In genomic region chr15:36334059-36334458, GRCh38 we compare ENCODE assay signal across 15 cellular contexts.
A peak's percentile ranks its signal among the peaks of the same experiment; 100 is the strongest.
DNase-seq lines count a peak whose midpoint lies in the region; ATAC-seq, FAIRE-seq and TF ChIP-seq lines count a peak whose summit lies in the region.
"Had no signal": no experiment of that assay in that cellular context is flagged by ENCODE, and none has a peak within 500 bp of the region (broad histone marks: within the 10 kb centered on the region; RNA-seq: fewer than 3 reads in every experiment).

No MANE protein-coding gene starts in this region.

- in situ Hi-C loops in astrocyte of the cerebellum (cut with HindIII; ENCODE audit: low sequenced_read_pairs) = no loop called here

- no peak for TF ChIP-seq CTCF in astrocyte of the cerebellum (IDR thresholded peaks at IDR 0.05; ENCODE audit: low read depth, low read length, missing control alignments)
- no peak for TF ChIP-seq CTCF in keratinocyte (optimal IDR thresholded peaks at IDR 0.05 in 1 of 3, IDR thresholded peaks at IDR 0.05 in 1 of 3, conservative IDR thresholded peaks at IDR 0.05 in 1 of 3; ENCODE audit: extremely low read depth in 1 of 3, insufficient read depth in 2 of 3, low read length in 3 of 3)

- H3K4me3 ChIP-seq in ACC112 (ENCODE audit: low read depth, low read length) (no peak overlapping the region), astrocyte of the cerebellum (ENCODE audit: low read depth, low read length) (no peak overlapping the region), keratinocyte (ENCODE audit: control insufficient read depth in 2 of 3, extremely low read depth in 1 of 3, insufficient read depth in 2 of 3, low read depth in 1 of 3, low read length in 3 of 3) (no peak overlapping the region)
- H3K4me3 ChIP-seq: colonic mucosa, testis had no signal

- no peak overlapping the region for H3K9ac ChIP-seq in keratinocyte (ENCODE audit: control insufficient read depth, extremely low read depth, insufficient read depth, low read length)

- no peak for ATAC-seq in HG03095 (IDR thresholded peaks at IDR 0.05; ENCODE audit: unreplicated experiment)
- ATAC-seq in GM21717 (IDR thresholded peaks at IDR 0.05; ENCODE audit: unreplicated experiment) = no peak
- no peak for ATAC-seq in left lobe of liver

- FAIRE-seq in HTR-8/SVneo (lab: Jason Lieb, UNC) (peak; percentile 76), keratinocyte (lab: Jason Lieb, UNC) (peak; percentile 76)

- dilution Hi-C loops in keratinocyte (cut with MboI; ENCODE audit: extremely low pct_ligation_motif_present, low sequenced_read_pairs) = no loop called here

- peak overlapping the region; percentile 55 for H3K4me2 ChIP-seq in keratinocyte (ENCODE audit: control insufficient read depth, extremely low read depth, insufficient read depth, low read depth, low read length)

- H4K20me1 ChIP-seq in keratinocyte (ENCODE audit: control insufficient read depth, extremely low read depth, insufficient read depth, low read length) = no peaks in the 10 kb centered on the region

- peak; percentile 10 for DNase-seq in HTR-8/SVneo (ENCODE audit: insufficient read length, low spot score)
- peak; percentile 16 for DNase-seq in astrocyte of the cerebellum (ENCODE audit: low read depth)
- DNase-seq in keratinocyte (ENCODE audit: low read depth, low spot score) = no peak
- no peak for DNase-seq in amniotic stem cell (lab: John Stamatoyannopoulos, UW)
- no peak for DNase-seq in left lobe of liver (ENCODE audit: low spot score)
- DNase-seq: activated CD4-positive, alpha-beta memory T cell treated with anti-CD3 and anti-CD28 coated beads, Interleukin-2, amount 10 ng/mL, durations not matched to agents 7 days and 5 days; colonic mucosa; GF-D8; NCI-H1436; NK-92 treated with Interleukin-12 subunit alpha and Interleukin-12 subunit beta, amount 100 ng/mL, for 24 hours; right cardiac atrium; testis had no signal

- no peaks in the 10 kb centered on the region for H3K27me3 ChIP-seq in ACC112 (ENCODE audit: insufficient read depth, low read length)
- H3K27me3 ChIP-seq in keratinocyte (ENCODE audit: control insufficient read depth, extremely low read depth, insufficient read depth, low read length) = no peaks in the 10 kb centered on the region
- H3K27me3 ChIP-seq: colonic mucosa, testis had no signal

- H3K27ac ChIP-seq in ACC112 (ENCODE audit: low read depth, low read length) (peak overlapping the region; percentile 35), keratinocyte (ENCODE audit: control insufficient read depth, insufficient read depth, low read length) (no peak overlapping the region)
- H3K27ac ChIP-seq: colonic mucosa, testis had no signal

- no peaks in the 10 kb centered on the region for H3K9me1 ChIP-seq in keratinocyte (ENCODE audit: control insufficient read depth, extremely low read depth, insufficient read depth, low read length)

- H3K36me3 ChIP-seq in ACC112 (ENCODE audit: insufficient read depth, low read length) = no peaks in the 10 kb centered on the region
- H3K36me3 ChIP-seq in keratinocyte (ENCODE audit: control insufficient read depth in 2 of 2, extremely low read depth in 1 of 2, insufficient read depth in 2 of 2, low read length in 2 of 2) = no peaks in the 10 kb centered on the region
- H3K36me3 ChIP-seq: colonic mucosa had no signal

- H3K4me1 ChIP-seq in ACC112 (ENCODE audit: control insufficient read depth, insufficient read depth, low read length, unreplicated experiment) (peaks cover 10% of the 10 kb centered on the region), keratinocyte (ENCODE audit: control insufficient read depth, extremely low read depth, insufficient read depth, low read length) (peaks cover 8% of the 10 kb centered on the region)
- H3K4me1 ChIP-seq: colonic mucosa, testis had no signal

- no peaks in the 10 kb centered on the region for H3K79me2 ChIP-seq in ACC112 (ENCODE audit: control insufficient read depth, insufficient read depth, low read length, unreplicated experiment)
- no peaks in the 10 kb centered on the region for H3K79me2 ChIP-seq in keratinocyte (ENCODE audit: control insufficient read depth, insufficient read depth, low read length)

- H3K9me3 ChIP-seq in keratinocyte (ENCODE audit: control insufficient read depth, low read depth, low read length) = no peaks in the 10 kb centered on the region
- H3K9me3 ChIP-seq: colonic mucosa, testis had no signal

- peak overlapping the region; percentile 94 for H2AFZ ChIP-seq in ACC112 (ENCODE audit: low read length, unreplicated experiment)
- peak overlapping the region; percentile 89 for H2AFZ ChIP-seq in keratinocyte (ENCODE audit: control insufficient read depth, low read length)

Comparison
In these comparisons a context has a peak if more than half of its experiments do, and no peak if none do; other contexts are left out.
1. DNase-seq: peak in HTR-8/SVneo (single experiment) and astrocyte of the cerebellum (single experiment); none in keratinocyte (single experiment), amniotic stem cell (single experiment) and left lobe of liver (single experiment).